Comparison of ENCODE assay signal across 8 cellular contexts in the genomic region with DNA sequence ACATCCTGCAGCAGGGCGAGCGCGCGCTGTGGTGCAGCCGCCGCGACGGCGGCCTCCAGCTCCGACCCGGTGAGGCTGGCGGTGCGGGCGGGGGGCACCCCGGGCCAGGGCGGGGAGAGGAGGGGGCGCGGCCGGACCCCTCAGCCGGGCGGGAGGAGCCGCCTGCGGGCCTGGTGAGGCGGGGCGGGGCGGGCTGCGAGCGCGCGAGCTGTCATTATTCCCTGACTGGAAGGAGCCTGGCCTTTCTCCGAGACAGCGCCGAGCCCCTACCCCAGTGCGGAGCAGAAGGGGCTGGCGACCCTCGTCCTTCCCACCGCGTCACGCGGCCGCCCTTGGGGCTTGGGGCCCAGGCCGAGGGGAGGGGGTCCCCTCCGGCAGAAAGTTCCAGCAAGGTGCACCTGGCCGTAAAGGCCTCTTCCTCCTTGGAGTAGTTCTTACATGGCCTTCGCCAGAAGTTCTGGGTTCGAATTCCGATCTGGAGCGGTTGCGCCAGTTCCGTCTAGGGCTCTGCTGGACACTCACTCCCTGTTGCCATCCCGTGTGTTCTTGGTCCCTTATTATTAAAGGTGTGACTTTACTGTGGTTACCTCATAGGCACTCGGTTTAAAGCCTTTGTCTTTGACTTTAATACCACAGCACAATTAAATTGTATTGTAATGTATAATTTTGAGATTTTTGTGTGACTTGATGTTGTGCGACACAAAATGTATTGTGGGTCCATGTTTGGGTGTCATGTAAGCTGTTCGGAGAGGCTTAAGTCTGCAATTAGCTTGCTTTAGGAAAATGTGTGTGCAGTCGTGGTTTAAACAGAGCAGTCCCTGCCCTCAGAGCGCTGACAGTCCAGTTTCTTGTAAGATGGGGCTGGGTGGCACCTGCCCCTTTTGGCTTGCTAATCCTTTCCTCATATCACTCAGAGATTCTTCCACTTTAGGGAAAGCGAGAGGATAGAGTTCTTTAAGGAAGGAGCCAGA. TPM values are rescaled to one million over a fixed set of nuclear protein-coding genes. Genes with fewer than 3 reads are reported as not detected.
DNase-seq lines count a peak whose midpoint lies in the region.

No MANE protein-coding gene starts in this region.

- H3K27me3 Mint-ChIP-seq in activated naive CD8-positive, alpha-beta T cell treated with anti-CD3 and anti-CD28 coated beads for 36 hours = no peaks in the 10 kb centered on the region

- peak overlapping the region; percentile 90 for H3K4me3 Mint-ChIP-seq in activated naive CD8-positive, alpha-beta T cell treated with anti-CD3 and anti-CD28 coated beads for 36 hours

- H3K4me3 ChIP-seq in Jurkat, Clone E6-1 (ENCODE audit: low read length) = peak overlapping the region; percentile 64

- peak overlapping the region; percentile 81 for H3K27ac Mint-ChIP-seq in activated naive CD8-positive, alpha-beta T cell treated with anti-CD3 and anti-CD28 coated beads for 36 hours

- peaks cover 51% of the 10 kb centered on the region for H3K4me1 Mint-ChIP-seq in activated naive CD8-positive, alpha-beta T cell treated with anti-CD3 and anti-CD28 coated beads for 36 hours

- DNase-seq in ELF-1 (ENCODE audit: low read depth, low spot score) = peak; percentile 66
- DNase-seq in Jurkat, Clone E6-1 (ENCODE audit: low read depth, low spot score) = no peak
- DNase-seq in activated naive CD8-positive, alpha-beta T cell treated with anti-CD3 and anti-CD28 coated beads for 36 hours = no peak
- peak; percentile 18 for DNase-seq in iris pigment epithelial cell (ENCODE audit: low read depth)
- peak; percentile 15 to 46 for DNase-seq in stimulated activated CD4-positive, alpha-beta T cell treated with anti-CD3 and anti-CD28 coated beads, Interleukin-1b, Interleukin-23, amount 100 ng/mL, for 4 hours (ENCODE audit: low read depth in 2 of 2)
- no peak for DNase-seq in putamen (ENCODE audit: low spot score)
- DNase-seq in GM19240 (ENCODE audit: insufficient read length, low spot score) = no peak
- DNase-seq in inferior parietal cortex (ENCODE audit: extremely low spot score) = no peak

- peaks cover 7% of the 10 kb centered on the region for H3K9me3 Mint-ChIP-seq in activated naive CD8-positive, alpha-beta T cell treated with anti-CD3 and anti-CD28 coated beads for 36 hours

- peaks cover 28% of the 10 kb centered on the region for H3K36me3 Mint-ChIP-seq in activated naive CD8-positive, alpha-beta T cell treated with anti-CD3 and anti-CD28 coated beads for 36 hours

RNA-seq across cellular contexts. Expression of gene INPP5F, which starts 0.7 kb away (rescaled TPM):
- 9.1 TPM for polyA plus RNA-seq in Jurkat, Clone E6-1 (2012; ENCODE audit: insufficient read depth, insufficient read length)
- 10 to 100 TPM; 19.1 to 20.2 TPM for total RNA-seq in activated naive CD8-positive, alpha-beta T cell treated with anti-CD3 and anti-CD28 coated beads for 36 hours

Comparison
In these comparisons a context has a peak if more than half of its experiments do, and no peak if none do; other contexts are left out.
1. DNase-seq: peak in ELF-1 (single experiment), iris pigment epithelial cell (single experiment) and stimulated activated CD4-positive, alpha-beta T cell treated with anti-CD3 and anti-CD28 coated beads, Interleukin-1b, Interleukin-23, amount 100 ng/mL, for 4 hours (2 of 2); none in Jurkat, Clone E6-1 (single experiment), activated naive CD8-positive, alpha-beta T cell treated with anti-CD3 and anti-CD28 coated beads for 36 hours (single experiment), putamen (single experiment), GM19240 (single experiment) and inferior parietal cortex (single experiment).